In the genomic region with DNA sequence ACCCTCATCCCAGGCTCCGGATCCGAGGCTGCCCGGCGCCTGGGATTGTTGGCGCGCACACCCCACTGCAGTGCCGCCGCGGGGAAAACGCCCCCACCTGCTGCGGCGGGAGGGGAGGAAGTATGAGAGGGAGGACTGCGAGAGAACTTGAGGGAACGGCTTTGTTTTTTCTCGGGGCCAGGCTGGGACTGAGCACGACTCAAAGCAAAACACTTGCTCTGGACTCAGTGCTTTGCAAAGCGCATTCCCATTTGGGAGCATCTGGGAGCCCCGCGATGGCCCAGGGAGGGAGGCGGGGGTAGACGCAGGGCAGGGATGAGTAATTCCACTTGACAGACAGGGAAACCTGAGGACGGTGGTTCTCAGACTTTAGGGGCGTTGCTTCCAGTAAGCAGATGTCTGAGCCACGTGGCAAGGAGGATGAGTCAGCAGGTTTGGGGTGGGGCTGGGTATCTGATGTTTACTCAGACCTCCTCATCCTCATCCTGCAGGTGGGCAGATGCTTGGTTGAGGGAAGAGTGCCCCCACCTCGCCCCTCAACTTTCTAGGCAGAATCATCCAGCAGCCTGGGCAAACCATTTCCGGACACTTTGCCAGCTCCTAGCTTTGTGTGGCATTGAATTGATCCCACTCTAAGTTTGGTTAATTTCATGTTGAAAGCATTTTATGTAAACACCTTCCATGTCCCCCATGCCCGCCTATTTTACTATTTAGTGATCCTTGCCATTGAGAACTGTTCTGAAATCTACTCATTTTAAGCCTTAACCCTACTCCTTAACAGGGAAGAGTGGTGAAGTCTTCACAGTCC, we compare ENCODE assay signal across 9 cellular contexts. TPM values are rescaled to one million over a fixed set of nuclear protein-coding genes. Genes with fewer than 3 reads are reported as not detected.
A peak's percentile ranks its signal among the peaks of the same experiment; 100 is the strongest.
DNase-seq lines count a peak whose midpoint lies in the region; ATAC-seq and TF ChIP-seq lines count a peak whose summit lies in the region.
"Had no signal": no experiment of that assay in that cellular context is flagged by ENCODE, and none has a peak within 500 bp of the region (broad histone marks: within the 10 kb centered on the region; RNA-seq: fewer than 3 reads in every experiment).

No MANE protein-coding gene starts in this region.

- no TSS peak for BruUV-seq in mammary epithelial cell (replicated peaks; lab: Mats Ljungman, UMichigan)

- H3K79me2 ChIP-seq in mammary epithelial cell (ENCODE audit: insufficient read depth, low read length), result no peaks in the 10 kb centered on the region

- H3K27ac ChIP-seq in WERI-Rb-1, result peak overlapping the region; percentile 16; the same call in 1 of the 2 replicates
- H3K27ac ChIP-seq in mammary epithelial cell (ENCODE audit: insufficient read depth, low read depth, low read length), result no peak overlapping the region

- peak; percentile 96 for DNase-seq in ELR (ENCODE audit: low read depth)
- DNase-seq in NCI-H2196 (lab: John Stamatoyannopoulos, UW; ENCODE audit: unreplicated experiment), result peak; percentile 70
- peak; percentile 91 for DNase-seq in WERI-Rb-1
- DNase-seq in mammary epithelial cell, result peak; percentile 92
- peak; percentile 83 for DNase-seq in kidney glomerular epithelial cell (lab: John Stamatoyannopoulos, UW)
- DNase-seq in stimulated activated CD4-positive, alpha-beta T cell treated with anti-CD3 and anti-CD28 coated beads, Interleukin-4, amount 100 ng/mL, for 4 hours, result peak; percentile 72 to 89
- DNase-seq in Ammon's horn (ENCODE audit: low spot score), result no peak

- H4K20me1 ChIP-seq in mammary epithelial cell (ENCODE audit: insufficient read depth, low read length), result no peaks in the 10 kb centered on the region

- ATAC-seq in HG02759 (IDR thresholded peaks at IDR 0.05; ENCODE audit: unreplicated experiment), result peak; percentile 74

- peak overlapping the region; percentile 64 for H2AFZ ChIP-seq in mammary epithelial cell (ENCODE audit: low read depth, low read length)

- CTCF ChIA-PET in mammary epithelial cell (lab: Charles Lee; ENCODE audit: low non-redundant PET), result no interaction called here

- peaks cover 19% of the 10 kb centered on the region for H3K4me1 ChIP-seq in mammary epithelial cell (ENCODE audit: insufficient read depth, low read length)

- no peak overlapping the region for H3K9ac ChIP-seq in mammary epithelial cell (ENCODE audit: insufficient read depth, low read length)

- peak overlapping the region; percentile 78 for H3K4me2 ChIP-seq in mammary epithelial cell (ENCODE audit: insufficient read depth, low read depth, low read length)

- TF ChIP-seq CTCF in WERI-Rb-1 (IDR thresholded peaks at IDR 0.05; ENCODE audit: low read depth, low read length) (no peak), mammary epithelial cell (conservative IDR thresholded peaks at IDR 0.05 in 1 of 2, IDR thresholded peaks at IDR 0.05 in 1 of 2; ENCODE audit: extremely low read depth in 1 of 2, insufficient read depth in 1 of 2, low read depth in 1 of 2, low read length in 2 of 2) (no peak)

- dilution Hi-C loops in mammary epithelial cell (cut with HindIII; ENCODE audit: low sequenced_read_pairs), result no loop called here

- H3K36me3 ChIP-seq in WERI-Rb-1 (no peaks in the 10 kb centered on the region), mammary epithelial cell (ENCODE audit: insufficient read depth, low read length) (no peaks in the 10 kb centered on the region)

- in situ Hi-C loops in mammary epithelial cell (cut with MboI; ENCODE audit: low sequenced_read_pairs in 2 of 2), result no loop called here

- peak overlapping the region; percentile 35 for H3K4me3 ChIP-seq in WERI-Rb-1 (ENCODE audit: low read depth, low read length)
- H3K4me3 ChIP-seq in mammary epithelial cell (replicated peaks in 1 of 3; ENCODE audit: insufficient read depth in 1 of 3, low read depth in 2 of 3, low read length in 3 of 3), result peak overlapping the region in 2 of 3 experiments; percentile 24 to 29

- no peaks in the 10 kb centered on the region for H3K9me3 ChIP-seq in WERI-Rb-1 (ENCODE audit: severe bottlenecking)
- H3K9me3 ChIP-seq in mammary epithelial cell (replicated peaks; ENCODE audit: insufficient read depth, low read length), result no peaks in the 10 kb centered on the region

- H3K27me3 ChIP-seq in WERI-Rb-1 (ENCODE audit: insufficient read depth, low read depth, severe bottlenecking) (peaks cover 15% of the 10 kb centered on the region), mammary epithelial cell (ENCODE audit: insufficient read depth, low read length) (peaks cover 9% of the 10 kb centered on the region)

- intact Hi-C loops in mammary epithelial cell (cut with micrococcal nuclease), result loop anchor here (5.0 kb wide), 1 partner anchor 107 kb away; no protein-coding TSS in a partner anchor

- 6% methylated on average over 13 of the region's 27 CpGs for WGBS in mammary epithelial cell (ENCODE audit: low coverage, missing lambda C conversion rate)

RNA-seq across cellular contexts. Expression of gene MIAT, which starts 1.5 kb away (rescaled TPM):
- total RNA-seq in mammary epithelial cell, result under 1 TPM; 0.50 to 0.64 TPM
- 0.02 TPM for polyA plus RNA-seq in mammary epithelial cell
- polyA minus RNA-seq in mammary epithelial cell, result 0.93 TPM

RNA-seq across cellular contexts. Expression of gene CRYBA4, which starts 37.1 kb away (rescaled TPM):
- not detected for total RNA-seq in mammary epithelial cell
- polyA plus RNA-seq in mammary epithelial cell, result not detected
- polyA minus RNA-seq in mammary epithelial cell, result not detected
- total RNA-seq: lung microvascular endothelial cell had no signal

RNA-seq across cellular contexts. Expression of gene CRYBB1, which starts 41.0 kb away (rescaled TPM):
- not detected for total RNA-seq in mammary epithelial cell
- not detected for polyA plus RNA-seq in mammary epithelial cell
- polyA minus RNA-seq in mammary epithelial cell, result not detected
